In the genomic region with DNA sequence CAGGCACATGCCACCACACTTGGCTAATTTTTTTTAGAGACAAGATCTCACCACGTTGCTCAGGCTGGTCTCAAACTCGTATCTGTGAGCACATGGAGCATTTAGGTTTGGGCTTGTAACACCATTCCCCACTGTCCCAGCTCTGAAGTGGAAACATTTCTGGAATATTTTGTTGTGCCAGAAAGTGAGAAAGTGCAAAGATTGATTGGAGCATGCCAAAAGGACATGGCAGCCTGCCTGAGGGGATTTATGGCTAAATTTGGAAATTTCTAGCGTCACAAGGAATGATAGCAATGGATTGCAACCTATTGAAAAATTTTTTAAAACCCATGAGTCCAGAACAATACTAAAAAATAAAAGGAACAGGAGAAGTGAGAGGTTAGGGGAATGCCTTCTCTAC, we compare ENCODE assay signal across 17 cellular contexts.
"Had no signal": no experiment of that assay in that cellular context is flagged by ENCODE, and none has a peak within 500 bp of the region (broad histone marks: within the 10 kb centered on the region; RNA-seq: fewer than 3 reads in every experiment).

No MANE protein-coding gene starts in this region.

- H3K27ac ChIP-seq: dorsolateral prefrontal cortex, hepatocyte, lower lobe of right lung, neutrophil, parathyroid adenoma, thyroid gland, WERI-Rb-1 had no signal

- DNase-seq: activated CD4-positive, alpha-beta T cell treated with anti-CD3 and anti-CD28 coated beads for 1 hour; activated CD8-positive, alpha-beta memory T cell treated with anti-CD3 and anti-CD28 coated beads for 24 hours; activated effector memory CD4-positive, alpha-beta T cell treated with anti-CD3 and anti-CD28 coated beads, Interleukin-2, amount 50 U/mL, for 16 hours; activated naive CD4-positive, alpha-beta T cell treated with anti-CD3 and anti-CD28 coated beads, Interleukin-2, amount 50 U/mL, for 16 hours; activated T-cell treated with anti-CD3 and anti-CD28 coated beads, Interleukin-2, amount 50 U/mL, for 72 hours; dorsolateral prefrontal cortex; lower lobe of right lung; naive thymus-derived CD8-positive, alpha-beta T cell; sigmoid colon; stimulated activated naive B cell treated with anti-CD40 and anti-IgM and Interleukin-4, amounts not matched to agents 10 μg/mL and 1 μg/mL and 100 μg/mL, for 72 hours; SW 1271; T-helper 2 cell; thyroid gland; WERI-Rb-1 had no signal

- H3K27me3 ChIP-seq: dorsolateral prefrontal cortex, hepatocyte, sigmoid colon, thyroid gland had no signal

- H3K4me1 ChIP-seq: lower lobe of right lung, parathyroid adenoma, thyroid gland had no signal

- H3K4me3 ChIP-seq: dorsolateral prefrontal cortex, hepatocyte, lower lobe of right lung, sigmoid colon, thyroid gland had no signal

- H3K9me3 ChIP-seq: lower lobe of right lung, neutrophil, sigmoid colon, thyroid gland had no signal

- ATAC-seq: activated T-cell treated with anti-CD3 and anti-CD28 coated beads, Interleukin-2, amount 50 U/mL, for 72 hours; lower lobe of right lung; naive thymus-derived CD8-positive, alpha-beta T cell; stimulated activated naive B cell treated with anti-CD40 and anti-IgM and Interleukin-4, amounts not matched to agents 10 μg/mL and 1 μg/mL and 100 μg/mL, for 72 hours had no signal

- H3K36me3 ChIP-seq: lower lobe of right lung, neutrophil, sigmoid colon, thyroid gland, WERI-Rb-1 had no signal
